Comparison of ENCODE assay signal across 12 cellular contexts in genomic region chr10:56449770-56450169, GRCh38.
A peak's percentile ranks its signal among the peaks of the same experiment; 100 is the strongest.
DNase-seq lines count a peak whose midpoint lies in the region; ATAC-seq and TF ChIP-seq lines count a peak whose summit lies in the region.
"Had no signal": no experiment of that assay in that cellular context is flagged by ENCODE, and none has a peak within 500 bp of the region (broad histone marks: within the 10 kb centered on the region; RNA-seq: fewer than 3 reads in every experiment).

No MANE protein-coding gene starts in this region.

- no peak for TF ChIP-seq POLR2A in uterus (IDR thresholded peaks at IDR 0.05)
- no peak for TF ChIP-seq POLR2A in adrenal gland (IDR thresholded peaks at IDR 0.05)

- H3K4me3 Mint-ChIP-seq in effector memory CD8-positive, alpha-beta T cell = no peak overlapping the region
- H3K4me3 Mint-ChIP-seq: activated T-cell treated with anti-CD3 and anti-CD28 coated beads, Interleukin-2, amount 50 U/mL, for 24 hours had no signal

- H3K27me3 Mint-ChIP-seq in effector memory CD8-positive, alpha-beta T cell = no peaks in the 10 kb centered on the region
- H3K27me3 Mint-ChIP-seq: activated T-cell treated with anti-CD3 and anti-CD28 coated beads, Interleukin-2, amount 50 U/mL, for 24 hours had no signal

- in situ Hi-C loops in T47D (cut with HindIII; ENCODE audit: low pct_unique_long_range_greater_than_20kb, low sequenced_read_pairs) = no loop called here

- ATAC-seq in GM21381 (IDR thresholded peaks at IDR 0.05; ENCODE audit: unreplicated experiment) (peak; percentile 61), GM19397 (IDR thresholded peaks at IDR 0.05; ENCODE audit: unreplicated experiment) (no peak)
- no peak for ATAC-seq in effector memory CD8-positive, alpha-beta T cell (replicated peaks)
- ATAC-seq: stimulated activated naive CD8-positive, alpha-beta T cell treated with anti-CD3 and anti-CD28 coated beads, Interleukin-15, Interleukin-2, amounts not matched to agents 100 U/mL and 50 U/mL, for 24 hours had no signal

- peaks cover 0 to 3% of the 10 kb centered on the region in 2 donors for H3K9me3 Mint-ChIP-seq in effector memory CD8-positive, alpha-beta T cell

- no peaks in the 10 kb centered on the region for H3K9me3 ChIP-seq in uterus
- no peaks in the 10 kb centered on the region for H3K9me3 ChIP-seq in adrenal gland (replicated peaks in 1 of 3)

- no peak overlapping the region for H3K27ac Mint-ChIP-seq in effector memory CD8-positive, alpha-beta T cell
- H3K27ac Mint-ChIP-seq: activated T-cell treated with anti-CD3 and anti-CD28 coated beads, Interleukin-2, amount 50 U/mL, for 24 hours had no signal

- TF ChIP-seq CTCF in uterus (IDR thresholded peaks at IDR 0.05) = no peak
- TF ChIP-seq CTCF in adrenal gland (IDR thresholded peaks at IDR 0.05) = peak in 1 of 6 experiments; percentile 8

- H3K4me1 ChIP-seq in uterus (no peaks in the 10 kb centered on the region), adrenal gland (replicated peaks in 1 of 2) (no peaks in the 10 kb centered on the region)

- DNase-seq in COLO829 (ENCODE audit: low spot score) (peak; percentile 4), NAMALWA (ENCODE audit: low spot score) (peak; percentile 29), T47D (ENCODE audit: low read depth in 1 of 2, low spot score in 1 of 2) (peak; percentile 18 to 55), uterus (no peak), adrenal gland (no peak)
- no peak for DNase-seq in effector memory CD8-positive, alpha-beta T cell
- DNase-seq: activated T-cell treated with anti-CD3 and anti-CD28 coated beads, Interleukin-2, amount 50 U/mL, for 24 hours; C1 segment of cervical spinal cord; kidney glomerular epithelial cell; stimulated activated naive CD8-positive, alpha-beta T cell treated with anti-CD3 and anti-CD28 coated beads, Interleukin-15, Interleukin-2, amounts not matched to agents 100 U/mL and 50 U/mL, for 24 hours had no signal

- H3K27me3 ChIP-seq in uterus = no peaks in the 10 kb centered on the region
- H3K27me3 ChIP-seq in adrenal gland = no peaks in the 10 kb centered on the region

- no peaks in the 10 kb centered on the region for H3K36me3 ChIP-seq in uterus
- no peaks in the 10 kb centered on the region for H3K36me3 ChIP-seq in adrenal gland (replicated peaks in 1 of 2)

- H3K4me3 ChIP-seq in uterus = no peak overlapping the region
- no peak overlapping the region for H3K4me3 ChIP-seq in adrenal gland

- no peaks in the 10 kb centered on the region for H3K36me3 Mint-ChIP-seq in effector memory CD8-positive, alpha-beta T cell (ENCODE audit: insufficient read depth)

- intact Hi-C loops in uterus (cut with DNase I; ENCODE audit: low total_unique reads) (no loop called here), adrenal gland (cut with DNase I) (no loop called here)

- no peaks in the 10 kb centered on the region for H3K4me1 Mint-ChIP-seq in effector memory CD8-positive, alpha-beta T cell (ENCODE audit: low read depth in 2 of 2)

- H3K27ac ChIP-seq in uterus (no peak overlapping the region), adrenal gland (no peak overlapping the region)

Comparison
In these comparisons a context has a peak if more than half of its experiments do, and no peak if none do; other contexts are left out.
1. DNase-seq: peak in COLO829 (single experiment), NAMALWA (single experiment) and T47D (2 of 2); none in uterus (0 of 2), effector memory CD8-positive, alpha-beta T cell (0 of 3) and adrenal gland (0 of 7).